ENCODE assay signal across 17 cellular contexts in the genomic region with DNA sequence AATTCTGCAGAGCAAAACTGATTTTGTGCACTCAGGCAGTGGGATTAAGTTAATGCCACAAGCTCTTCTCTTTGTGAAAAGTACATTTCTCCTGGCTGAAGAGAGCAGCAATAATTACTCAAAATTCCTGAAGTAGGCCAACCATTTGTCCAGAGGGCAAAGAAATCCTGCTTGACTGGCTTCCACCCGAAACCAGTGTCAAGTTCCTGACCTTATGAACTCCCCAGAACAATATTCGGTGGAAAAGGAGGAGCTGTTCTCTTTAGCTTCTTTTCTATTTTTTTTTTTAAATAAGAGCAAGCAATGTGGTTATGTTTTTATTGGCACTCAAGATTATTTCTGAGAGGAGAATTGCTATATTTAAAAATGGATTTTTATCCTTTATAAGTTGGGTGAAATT.
A peak's percentile ranks its signal among the peaks of the same experiment; 100 is the strongest.
DNase-seq lines count a peak whose midpoint lies in the region; ATAC-seq, FAIRE-seq and TF ChIP-seq lines count a peak whose summit lies in the region.
"Had no signal": no experiment of that assay in that cellular context is flagged by ENCODE, and none has a peak within 500 bp of the region (broad histone marks: within the 10 kb centered on the region; RNA-seq: fewer than 3 reads in every experiment).

No MANE protein-coding gene starts in this region.

- H3K4me1 Mint-ChIP-seq in T-helper 2 cell treated with Interferon-gamma antibody and Interleukin-4, amounts not matched to agents 5 μg/mL and 100 μg/mL, for 36 hours (ENCODE audit: low read depth) = peaks cover 52% of the 10 kb centered on the region
- peaks cover 49% of the 10 kb centered on the region for H3K4me1 Mint-ChIP-seq in mesothelial cell of epicardium
- H3K4me1 Mint-ChIP-seq: stimulated activated memory B cell treated with anti-CD40 and anti-IgM and Interleukin-4, amounts not matched to agents 10 μg/mL and 1 μg/mL and 100 μg/mL, for 72 hours had no signal

- peaks cover 9% of the 10 kb centered on the region for H3K9me3 Mint-ChIP-seq in T-helper 2 cell treated with Interferon-gamma antibody and Interleukin-4, amounts not matched to agents 5 μg/mL and 100 μg/mL, for 36 hours
- H3K9me3 Mint-ChIP-seq in mesothelial cell of epicardium = peaks cover 24% of the 10 kb centered on the region
- H3K9me3 Mint-ChIP-seq: stimulated activated memory B cell treated with anti-CD40 and anti-IgM and Interleukin-4, amounts not matched to agents 10 μg/mL and 1 μg/mL and 100 μg/mL, for 72 hours had no signal

- peak overlapping the region; percentile 70 for H3K27ac Mint-ChIP-seq in T-helper 2 cell treated with Interferon-gamma antibody and Interleukin-4, amounts not matched to agents 5 μg/mL and 100 μg/mL, for 36 hours
- H3K27ac Mint-ChIP-seq in mesothelial cell of epicardium = peak overlapping the region; percentile 87
- H3K27ac Mint-ChIP-seq: activated T-helper 1 cell treated with anti-CD3 and anti-CD28 coated beads, Interleukin-12 subunit alpha, Interleukin-12 subunit beta, Interleukin-2, Interleukin-4 antibody, amounts not matched to agents 30 ng/mL and 10 ng/mL and 1 ng/mL, durations not matched to agents 14 hours and 24 hours and 36 hours; stimulated activated memory B cell treated with anti-CD40 and anti-IgM and Interleukin-4, amounts not matched to agents 10 μg/mL and 1 μg/mL and 100 μg/mL, for 72 hours had no signal

- ATAC-seq in GM21515 (IDR thresholded peaks at IDR 0.05; ENCODE audit: unreplicated experiment) = no peak
- ATAC-seq: gastroesophageal sphincter; stimulated activated memory B cell treated with anti-CD40 and anti-IgM and Interleukin-4, amounts not matched to agents 10 μg/mL and 1 μg/mL and 100 μg/mL, for 72 hours had no signal

- no peaks in the 10 kb centered on the region for H3K9me3 ChIP-seq in tibial artery
- H3K9me3 ChIP-seq: gastroesophageal sphincter had no signal

- peaks cover 0 to 25% (median 23%) of the 10 kb centered on the region in 4 donors for H3K4me1 ChIP-seq in tibial artery

- TF ChIP-seq CTCF in bronchial epithelial cell (IDR thresholded peaks at IDR 0.05; ENCODE audit: insufficient read depth, low read length, severe bottlenecking) (no peak), mesothelial cell of epicardium (IDR thresholded peaks at IDR 0.05; ENCODE audit: unreplicated experiment) (no peak), tibial artery (IDR thresholded peaks at IDR 0.05) (no peak)

- H3K27me3 Mint-ChIP-seq in T-helper 2 cell treated with Interferon-gamma antibody and Interleukin-4, amounts not matched to agents 5 μg/mL and 100 μg/mL, for 36 hours (ENCODE audit: low read depth) = peaks cover 2% of the 10 kb centered on the region
- no peaks in the 10 kb centered on the region for H3K27me3 Mint-ChIP-seq in mesothelial cell of epicardium (ENCODE audit: low read depth)
- H3K27me3 Mint-ChIP-seq: stimulated activated memory B cell treated with anti-CD40 and anti-IgM and Interleukin-4, amounts not matched to agents 10 μg/mL and 1 μg/mL and 100 μg/mL, for 72 hours had no signal

- no peaks in the 10 kb centered on the region for H3K27me3 ChIP-seq in bronchial epithelial cell (ENCODE audit: control insufficient read depth, insufficient read depth, low read length)
- no peaks in the 10 kb centered on the region for H3K27me3 ChIP-seq in tibial artery
- H3K27me3 ChIP-seq: gastroesophageal sphincter had no signal

- peak overlapping the region; percentile 47 for H3K4me3 Mint-ChIP-seq in T-helper 2 cell treated with Interferon-gamma antibody and Interleukin-4, amounts not matched to agents 5 μg/mL and 100 μg/mL, for 36 hours
- no peak overlapping the region for H3K4me3 Mint-ChIP-seq in mesothelial cell of epicardium
- H3K4me3 Mint-ChIP-seq: activated CD4-positive, alpha-beta T cell treated with anti-CD3 and anti-CD28 coated beads, Interleukin-2, amount 10 ng/mL, durations not matched to agents 7 days and 5 days; activated T-helper 1 cell treated with anti-CD3 and anti-CD28 coated beads, Interleukin-12 subunit alpha, Interleukin-12 subunit beta, Interleukin-2, Interleukin-4 antibody, amounts not matched to agents 30 ng/mL and 10 ng/mL and 1 ng/mL, durations not matched to agents 14 hours and 24 hours and 36 hours; stimulated activated memory B cell treated with anti-CD40 and anti-IgM and Interleukin-4, amounts not matched to agents 10 μg/mL and 1 μg/mL and 100 μg/mL, for 72 hours had no signal

- peaks cover 19% of the 10 kb centered on the region for H3K36me3 Mint-ChIP-seq in T-helper 2 cell treated with Interferon-gamma antibody and Interleukin-4, amounts not matched to agents 5 μg/mL and 100 μg/mL, for 36 hours (ENCODE audit: low read depth)
- H3K36me3 Mint-ChIP-seq in mesothelial cell of epicardium = peaks cover 7% of the 10 kb centered on the region
- H3K36me3 Mint-ChIP-seq: stimulated activated memory B cell treated with anti-CD40 and anti-IgM and Interleukin-4, amounts not matched to agents 10 μg/mL and 1 μg/mL and 100 μg/mL, for 72 hours had no signal

- H3K4me3 ChIP-seq in bronchial epithelial cell (ENCODE audit: low read depth, low read length) (no peak overlapping the region), tibial artery (peak overlapping the region; percentile 17 to 31)
- H3K4me3 ChIP-seq: gastroesophageal sphincter had no signal

- H3K36me3 ChIP-seq in bronchial epithelial cell (ENCODE audit: control insufficient read depth, insufficient read depth, low read length) (no peaks in the 10 kb centered on the region), tibial artery (no peaks in the 10 kb centered on the region)
- H3K36me3 ChIP-seq: gastroesophageal sphincter had no signal

- H3K27ac ChIP-seq in tibial artery = peak overlapping the region; percentile 48 to 57
- H3K27ac ChIP-seq: gastroesophageal sphincter had no signal

- intact Hi-C loops in tibial artery (cut with DNase I; ENCODE audit: low total_unique reads) = no loop called here

- no peak for DNase-seq in T-helper 2 cell treated with Interferon-gamma antibody and Interleukin-4, amounts not matched to agents 5 μg/mL and 100 μg/mL, for 36 hours (ENCODE audit: low spot score)
- no peak for DNase-seq in T-helper 2 cell
- peak; percentile 47 for DNase-seq in bronchial epithelial cell (ENCODE audit: low read depth)
- no peak for DNase-seq in mesothelial cell of epicardium (ENCODE audit: low spot score in 2 of 2, unreplicated experiment in 2 of 2)
- no peak for DNase-seq in tibial artery
- no peak for DNase-seq in retina
- no peak for DNase-seq in NCI-H69 (lab: John Stamatoyannopoulos, UW)
- DNase-seq: activated CD4-positive, alpha-beta T cell treated with anti-CD3 and anti-CD28 coated beads, Interleukin-2, amount 10 ng/mL, durations not matched to agents 7 days and 5 days; COR-L47; NCI-H1436; NCI-H526 treated with DMSO at 0.1 percent for 48 hours; stimulated activated CD4-positive, alpha-beta T cell treated with anti-CD3 and anti-CD28 coated beads, Interleukin-4, amount 100 ng/mL, for 4 hours had no signal

- no peak for FAIRE-seq in bronchial epithelial cell (lab: Jason Lieb, UNC)
- FAIRE-seq: H1 had no signal
